ENCODE assay signal across 25 cellular contexts in genomic region chr22:22685586-22685985, GRCh38. TPM values are rescaled to one million over a fixed set of nuclear protein-coding genes. Genes with fewer than 3 reads are reported as not detected.
"Had no signal": no experiment of that assay in that cellular context is flagged by ENCODE, and none has a peak within 500 bp of the region (broad histone marks: within the 10 kb centered on the region; RNA-seq: fewer than 3 reads in every experiment).

No MANE protein-coding gene starts in this region.

- DNase-seq: activated CD8-positive, alpha-beta memory T cell treated with anti-CD3 and anti-CD28 coated beads for 24 hours; activated naive CD8-positive, alpha-beta T cell treated with anti-CD3 and anti-CD28 coated beads, Interleukin-2, amount 10 ng/mL, durations not matched to agents 7 days and 5 days; central memory CD4-positive, alpha-beta T cell; foreskin melanocyte; heart right ventricle; midbrain; naive thymus-derived CD4-positive, alpha-beta T cell; nucleus accumbens; psoas muscle; upper lobe of right lung had no signal

- H3K36me3 Mint-ChIP-seq: activated naive CD8-positive, alpha-beta T cell treated with anti-CD3 and anti-CD28 coated beads, Interleukin-2, amount 10 ng/mL, durations not matched to agents 7 days and 5 days; naive thymus-derived CD4-positive, alpha-beta T cell; stimulated activated naive B cell treated with anti-CD40 and anti-IgM and Interleukin-4, amounts not matched to agents 10 μg/mL and 1 μg/mL and 100 μg/mL, for 72 hours had no signal

- H3K4me3 Mint-ChIP-seq: activated naive CD4-positive, alpha-beta T cell treated with anti-CD3 and anti-CD28 coated beads for 36 hours; activated naive CD8-positive, alpha-beta T cell treated with anti-CD3 and anti-CD28 coated beads, Interleukin-2, amount 10 ng/mL, durations not matched to agents 7 days and 5 days; activated T-helper 17 cell treated with anti-CD3 and anti-CD28 coated beads, Interleukin-2, amount 50 U/mL, for 72 hours; naive thymus-derived CD4-positive, alpha-beta T cell; stimulated activated naive B cell treated with anti-CD40 and anti-IgM and Interleukin-4, amounts not matched to agents 10 μg/mL and 1 μg/mL and 100 μg/mL, for 72 hours had no signal

- H3K27ac ChIP-seq: esophagus muscularis mucosa, heart right ventricle, pancreas, psoas muscle, suprapubic skin, tibial artery, upper lobe of right lung, WERI-Rb-1 had no signal

- H3K27me3 Mint-ChIP-seq: activated naive CD8-positive, alpha-beta T cell treated with anti-CD3 and anti-CD28 coated beads, Interleukin-2, amount 10 ng/mL, durations not matched to agents 7 days and 5 days; activated T-helper 17 cell treated with anti-CD3 and anti-CD28 coated beads, Interleukin-2, amount 50 U/mL, for 72 hours; stimulated activated naive B cell treated with anti-CD40 and anti-IgM and Interleukin-4, amounts not matched to agents 10 μg/mL and 1 μg/mL and 100 μg/mL, for 72 hours had no signal

- H3K4me1 ChIP-seq: pancreas, psoas muscle, suprapubic skin, tibial artery, upper lobe of right lung had no signal

- H3K27ac Mint-ChIP-seq: activated naive CD4-positive, alpha-beta T cell treated with anti-CD3 and anti-CD28 coated beads for 36 hours; activated naive CD8-positive, alpha-beta T cell treated with anti-CD3 and anti-CD28 coated beads, Interleukin-2, amount 10 ng/mL, durations not matched to agents 7 days and 5 days; activated T-helper 17 cell treated with anti-CD3 and anti-CD28 coated beads, Interleukin-2, amount 50 U/mL, for 72 hours had no signal

- H3K4me2 ChIP-seq: smooth muscle cell had no signal

- FAIRE-seq: astrocyte, pancreas had no signal

- H3K9me3 ChIP-seq: esophagus muscularis mucosa, heart right ventricle, pancreas, psoas muscle, suprapubic skin, tibial artery, upper lobe of right lung had no signal

- H3K27me3 ChIP-seq: esophagus muscularis mucosa, heart right ventricle, pancreas, tibial artery, upper lobe of right lung had no signal

- H3K4me3 ChIP-seq: esophagus muscularis mucosa, heart right ventricle, pancreas, psoas muscle, smooth muscle cell, suprapubic skin, tibial artery, upper lobe of right lung had no signal

- H3K36me3 ChIP-seq: esophagus muscularis mucosa, heart right ventricle, pancreas, suprapubic skin, tibial artery, upper lobe of right lung, WERI-Rb-1 had no signal

- ATAC-seq: activated T-helper 17 cell treated with anti-CD3 and anti-CD28 coated beads, Interleukin-2, amount 50 U/mL, for 72 hours; heart right ventricle; psoas muscle had no signal

- H3K4me1 Mint-ChIP-seq: activated T-helper 17 cell treated with anti-CD3 and anti-CD28 coated beads, Interleukin-2, amount 50 U/mL, for 72 hours had no signal

- H3K9me3 Mint-ChIP-seq: activated naive CD4-positive, alpha-beta T cell treated with anti-CD3 and anti-CD28 coated beads for 36 hours; activated naive CD8-positive, alpha-beta T cell treated with anti-CD3 and anti-CD28 coated beads, Interleukin-2, amount 10 ng/mL, durations not matched to agents 7 days and 5 days; activated T-helper 17 cell treated with anti-CD3 and anti-CD28 coated beads, Interleukin-2, amount 50 U/mL, for 72 hours; stimulated activated naive B cell treated with anti-CD40 and anti-IgM and Interleukin-4, amounts not matched to agents 10 μg/mL and 1 μg/mL and 100 μg/mL, for 72 hours had no signal

RNA-seq across cellular contexts. Expression of gene GGTLC2, which starts 41.2 kb away (rescaled TPM):
- total RNA-seq: activated naive CD4-positive, alpha-beta T cell treated with anti-CD3 and anti-CD28 coated beads for 36 hours; activated naive CD8-positive, alpha-beta T cell treated with anti-CD3 and anti-CD28 coated beads, Interleukin-2, amount 10 ng/mL, durations not matched to agents 7 days and 5 days; activated T-helper 17 cell treated with anti-CD3 and anti-CD28 coated beads, Interleukin-2, amount 50 U/mL, for 72 hours; astrocyte; esophagus muscularis mucosa; glomerular endothelial cell; heart right ventricle; kidney epithelial cell; lower leg skin; naive thymus-derived CD4-positive, alpha-beta T cell; pancreas; psoas muscle; smooth muscle cell; suprapubic skin; T-helper 1 cell treated with Interleukin-12 subunit alpha and Interleukin-12 subunit beta and Interleukin-4 antibody, amounts not matched to agents 30 ng/mL and 1 ng/mL, for 36 hours had no signal
- polyA plus RNA-seq: heart right ventricle; naive thymus-derived CD4-positive, alpha-beta T cell; neural cell; pancreas; psoas muscle; smooth muscle cell had no signal
